In genomic region chr20:55174172-55174571, GRCh38 we compare ENCODE assay signal across 26 cellular contexts.
"Had no signal": no experiment of that assay in that cellular context is flagged by ENCODE, and none has a peak within 500 bp of the region (broad histone marks: within the 10 kb centered on the region; RNA-seq: fewer than 3 reads in every experiment).

No MANE protein-coding gene starts in this region.

- H3K36me3 ChIP-seq: esophagus squamous epithelium, right lobe of liver, vagina had no signal

- H3K9me3 ChIP-seq: esophagus squamous epithelium, right lobe of liver, vagina had no signal

- H3K27ac ChIP-seq: epithelial cell of prostate, esophagus squamous epithelium, skin epidermis, vagina had no signal

- DNase-seq: activated B cell treated with CpG ODN at 0.5 μM for 24 hours; activated CD4-positive, alpha-beta T cell treated with anti-CD3 and anti-CD28 coated beads, Interleukin-2, amount 50 U/mL, for 1 hour; activated CD8-positive, alpha-beta T cell treated with anti-CD3 and anti-CD28 coated beads for 36 hours; activated gamma-delta T cell treated with Interleukin-2 at 50 U/mL for 16 hours; activated naive CD4-positive, alpha-beta T cell treated with anti-CD3 and anti-CD28 coated beads, Interleukin-2, amount 50 U/mL, for 16 hours; activated T-cell treated with anti-CD3 and anti-CD28 coated beads, Interleukin-2, amount 50 U/mL, for 4 hours; amniotic stem cell; central memory CD4-positive, alpha-beta T cell; esophagus squamous epithelium; kidney; midbrain; naive thymus-derived CD8-positive, alpha-beta T cell; stimulated activated CD4-positive, alpha-beta T cell treated with anti-CD3 and anti-CD28 coated beads, Interleukin-12 subunit alpha, Interleukin-12 subunit beta, amount 100 ng/mL, for 4 hours; stimulated activated CD4-positive, alpha-beta T cell treated with anti-CD3 and anti-CD28 coated beads, Interleukin-4, amount 100 ng/mL, for 24 hours; substantia nigra; T-helper 1 cell had no signal

- ATAC-seq: activated CD8-positive, alpha-beta T cell treated with anti-CD3 and anti-CD28 coated beads for 36 hours; activated T-cell treated with anti-CD3 and anti-CD28 coated beads, Interleukin-2, amount 50 U/mL, for 4 hours; activated T-helper 17 cell treated with anti-CD3 and anti-CD28 coated beads, Interleukin-2, amount 50 U/mL, for 72 hours; naive thymus-derived CD8-positive, alpha-beta T cell; stimulated activated effector memory CD8-positive, alpha-beta T cell treated with anti-CD3 and anti-CD28 coated beads, Interleukin-12 subunit alpha, Interleukin-12 subunit beta, amount 100 ng/mL, for 72 hours had no signal

- H3K4me3 Mint-ChIP-seq: activated B cell treated with CpG ODN at 0.5 μM for 24 hours; activated CD8-positive, alpha-beta T cell treated with anti-CD3 and anti-CD28 coated beads for 36 hours; activated T-cell treated with anti-CD3 and anti-CD28 coated beads, Interleukin-2, amount 50 U/mL, for 4 hours; activated T-helper 17 cell treated with anti-CD3 and anti-CD28 coated beads, Interleukin-2, amount 50 U/mL, for 72 hours; memory B cell; naive thymus-derived CD8-positive, alpha-beta T cell; stimulated activated effector memory CD8-positive, alpha-beta T cell treated with anti-CD3 and anti-CD28 coated beads, Interleukin-12 subunit alpha, Interleukin-12 subunit beta, amount 100 ng/mL, for 72 hours; stimulated activated naive CD8-positive, alpha-beta T cell treated with anti-CD3 and anti-CD28 coated beads, Interleukin-15, Interleukin-2, amounts not matched to agents 100 ng/mL and 50 ng/mL, for 24 hours; T-helper 2 cell treated with Interferon-gamma antibody and Interleukin-4, amounts not matched to agents 5 μg/mL and 100 μg/mL, for 36 hours; type B pancreatic cell had no signal

- H3K27ac Mint-ChIP-seq: activated B cell treated with CpG ODN at 0.5 μM for 24 hours; activated CD8-positive, alpha-beta T cell treated with anti-CD3 and anti-CD28 coated beads for 36 hours; activated T-helper 17 cell treated with anti-CD3 and anti-CD28 coated beads, Interleukin-2, amount 50 U/mL, for 72 hours; memory B cell; naive thymus-derived CD8-positive, alpha-beta T cell; stimulated activated effector memory CD8-positive, alpha-beta T cell treated with anti-CD3 and anti-CD28 coated beads, Interleukin-12 subunit alpha, Interleukin-12 subunit beta, amount 100 ng/mL, for 72 hours; stimulated activated naive CD8-positive, alpha-beta T cell treated with anti-CD3 and anti-CD28 coated beads, Interleukin-15, Interleukin-2, amounts not matched to agents 100 ng/mL and 50 ng/mL, for 24 hours; T-helper 2 cell treated with Interferon-gamma antibody and Interleukin-4, amounts not matched to agents 5 μg/mL and 100 μg/mL, for 36 hours; type B pancreatic cell had no signal

- H3K27me3 Mint-ChIP-seq: activated B cell treated with CpG ODN at 0.5 μM for 24 hours; activated CD8-positive, alpha-beta T cell treated with anti-CD3 and anti-CD28 coated beads for 36 hours; activated T-helper 17 cell treated with anti-CD3 and anti-CD28 coated beads, Interleukin-2, amount 50 U/mL, for 72 hours; memory B cell; stimulated activated naive CD8-positive, alpha-beta T cell treated with anti-CD3 and anti-CD28 coated beads, Interleukin-15, Interleukin-2, amounts not matched to agents 100 ng/mL and 50 ng/mL, for 24 hours had no signal

- H3K4me1 Mint-ChIP-seq: activated B cell treated with CpG ODN at 0.5 μM for 24 hours; activated T-helper 17 cell treated with anti-CD3 and anti-CD28 coated beads, Interleukin-2, amount 50 U/mL, for 72 hours; memory B cell; naive thymus-derived CD8-positive, alpha-beta T cell; stimulated activated effector memory CD8-positive, alpha-beta T cell treated with anti-CD3 and anti-CD28 coated beads, Interleukin-12 subunit alpha, Interleukin-12 subunit beta, amount 100 ng/mL, for 72 hours had no signal

- H3K36me3 Mint-ChIP-seq: memory B cell; stimulated activated effector memory CD8-positive, alpha-beta T cell treated with anti-CD3 and anti-CD28 coated beads, Interleukin-12 subunit alpha, Interleukin-12 subunit beta, amount 100 ng/mL, for 72 hours; type B pancreatic cell had no signal

- H3K27me3 ChIP-seq: esophagus squamous epithelium, right lobe of liver, vagina had no signal

- H3K4me1 ChIP-seq: vagina had no signal

- H3K9me3 Mint-ChIP-seq: activated B cell treated with CpG ODN at 0.5 μM for 24 hours; activated T-cell treated with anti-CD3 and anti-CD28 coated beads, Interleukin-2, amount 50 U/mL, for 4 hours; stimulated activated naive CD8-positive, alpha-beta T cell treated with anti-CD3 and anti-CD28 coated beads, Interleukin-15, Interleukin-2, amounts not matched to agents 100 ng/mL and 50 ng/mL, for 24 hours; type B pancreatic cell had no signal

- H3K4me3 ChIP-seq: esophagus squamous epithelium, right lobe of liver, skin epidermis, vagina had no signal
